ENCODE assay signal across 17 cellular contexts in the genomic region with DNA sequence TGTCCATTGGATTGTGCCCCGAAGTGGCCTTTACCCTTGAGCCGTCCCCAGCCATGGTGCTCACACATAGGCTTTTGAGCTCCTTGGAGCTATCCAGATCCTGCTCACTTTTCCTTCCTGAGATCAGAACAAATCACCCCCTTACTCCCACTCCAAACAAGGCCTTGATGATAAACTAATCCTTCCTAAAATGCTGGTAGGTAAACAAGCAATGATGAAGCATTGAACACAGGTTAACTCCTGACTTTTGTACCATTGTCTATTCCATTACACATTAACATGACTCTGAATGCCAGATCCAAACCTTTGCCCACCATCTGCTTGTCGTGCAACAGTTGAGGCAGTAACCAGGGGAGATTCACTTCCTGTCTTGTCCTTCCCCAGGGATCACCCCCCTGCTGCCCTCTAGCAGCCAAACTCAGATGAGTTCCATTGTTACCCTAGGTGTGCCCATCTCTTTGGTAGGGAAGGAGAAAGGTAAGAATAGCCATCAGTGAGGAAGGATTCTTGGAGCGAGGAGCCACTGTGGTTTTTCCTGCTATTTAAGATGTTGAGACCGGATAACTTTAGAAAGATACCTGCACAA.
"Had no signal": no experiment of that assay in that cellular context is flagged by ENCODE, and none has a peak within 500 bp of the region (broad histone marks: within the 10 kb centered on the region; RNA-seq: fewer than 3 reads in every experiment).

No MANE protein-coding gene starts in this region.

- H3K27ac Mint-ChIP-seq: activated CD4-positive, alpha-beta T cell treated with anti-CD3 and anti-CD28 coated beads for 36 hours; activated CD8-positive, alpha-beta T cell treated with anti-CD3 and anti-CD28 coated beads for 36 hours; activated T-cell treated with anti-CD3 and anti-CD28 coated beads, Interleukin-2, amount 50 U/mL, for 72 hours; natural killer cell had no signal

- H3K36me3 Mint-ChIP-seq: natural killer cell had no signal

- H3K4me1 Mint-ChIP-seq: natural killer cell had no signal

- H3K27ac ChIP-seq: brain microvascular endothelial cell, epithelial cell of prostate, gastrocnemius medialis, heart right ventricle, thyroid gland, WERI-Rb-1 had no signal

- H3K4me3 Mint-ChIP-seq: activated CD4-positive, alpha-beta T cell treated with anti-CD3 and anti-CD28 coated beads for 36 hours; activated CD8-positive, alpha-beta T cell treated with anti-CD3 and anti-CD28 coated beads for 36 hours; natural killer cell; stimulated activated effector memory CD8-positive, alpha-beta T cell treated with anti-CD3 and anti-CD28 coated beads, Interleukin-12 subunit alpha, Interleukin-12 subunit beta, amount 100 ng/mL, for 72 hours; T-helper 1 cell treated with Interleukin-12 subunit alpha and Interleukin-12 subunit beta and Interleukin-4 antibody, amounts not matched to agents 30 μg/mL and 1 μg/mL, for 36 hours had no signal

- ATAC-seq: gastrocnemius medialis, heart right ventricle, natural killer cell had no signal

- H3K4me3 ChIP-seq: gastrocnemius medialis, heart right ventricle, thyroid gland had no signal

- H3K9me3 ChIP-seq: gastrocnemius medialis, heart right ventricle, thyroid gland had no signal

- H3K4me1 ChIP-seq: gastrocnemius medialis, thyroid gland had no signal

- H3K27me3 ChIP-seq: brain microvascular endothelial cell, gastrocnemius medialis, heart right ventricle, thyroid gland had no signal

- H3K36me3 ChIP-seq: brain microvascular endothelial cell, gastrocnemius medialis, thyroid gland, WERI-Rb-1 had no signal

- DNase-seq: activated CD4-positive, alpha-beta T cell treated with anti-CD3 and anti-CD28 coated beads for 36 hours; activated CD8-positive, alpha-beta memory T cell treated with anti-CD3 and anti-CD28 coated beads, Interleukin-2, amount 50 U/mL, for 48 hours; activated naive CD4-positive, alpha-beta T cell; anterior cingulate cortex; brain microvascular endothelial cell; cortex of kidney; effector CD8-positive, alpha-beta T cell; gastrocnemius medialis; heart right ventricle; natural killer cell; thyroid gland; WERI-Rb-1 had no signal

- H3K9me3 Mint-ChIP-seq: activated CD8-positive, alpha-beta T cell treated with anti-CD3 and anti-CD28 coated beads for 36 hours; activated T-cell treated with anti-CD3 and anti-CD28 coated beads, Interleukin-2, amount 50 U/mL, for 72 hours; natural killer cell; stimulated activated effector memory CD8-positive, alpha-beta T cell treated with anti-CD3 and anti-CD28 coated beads, Interleukin-12 subunit alpha, Interleukin-12 subunit beta, amount 100 ng/mL, for 72 hours; T-helper 1 cell treated with Interleukin-12 subunit alpha and Interleukin-12 subunit beta and Interleukin-4 antibody, amounts not matched to agents 30 μg/mL and 1 μg/mL, for 36 hours had no signal
